7 cellular contexts compared by ENCODE assay signal in the genomic region with DNA sequence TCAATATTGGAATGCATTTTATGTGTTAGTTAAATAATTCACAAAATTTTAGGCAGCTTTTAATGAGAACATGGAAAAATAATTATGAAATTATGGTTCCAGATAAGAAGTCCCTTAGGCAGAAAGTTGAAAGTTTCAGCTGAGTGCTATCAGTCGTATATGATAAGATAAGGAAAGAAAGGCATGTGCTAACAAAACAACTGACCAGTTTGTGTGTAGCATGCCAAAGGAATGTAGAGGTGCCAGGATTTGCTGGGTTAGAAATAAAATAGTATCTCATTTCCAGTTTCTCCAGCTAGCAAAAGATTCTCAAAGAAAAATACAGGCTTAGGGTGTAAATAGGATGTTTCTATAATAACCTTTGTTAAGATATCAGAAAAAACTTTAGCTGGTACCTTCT.
"Had no signal": no experiment of that assay in that cellular context is flagged by ENCODE, and none has a peak within 500 bp of the region (broad histone marks: within the 10 kb centered on the region; RNA-seq: fewer than 3 reads in every experiment).

No MANE protein-coding gene starts in this region.

- H3K4me3 ChIP-seq: GM23338 had no signal

- H3K4me2 ChIP-seq: GM23338 had no signal

- ATAC-seq: GM23338, HepG2 had no signal

- H3K9me3 Mint-ChIP-seq: GM23338, H9 had no signal

- H3K4me1 Mint-ChIP-seq: GM23338, H9, IgD-negative memory B cell had no signal

- H3K36me3 Mint-ChIP-seq: IgD-negative memory B cell had no signal

- H3K27ac Mint-ChIP-seq: GM23338, H9, IgD-negative memory B cell had no signal

- H3K27me3 Mint-ChIP-seq: IgD-negative memory B cell had no signal

- H3K27ac ChIP-seq: HL-60 had no signal

- DNase-seq: H9, HCEC 1CT, KBM-7 had no signal

- H3K4me3 Mint-ChIP-seq: GM23338, H9, IgD-negative memory B cell had no signal
